17 cellular contexts compared by ENCODE assay signal in genomic region chr3:8624612-8625011, GRCh38. TPM values are rescaled to one million over a fixed set of nuclear protein-coding genes. Genes with fewer than 3 reads are reported as not detected.
DNase-seq lines count a peak whose midpoint lies in the region; ATAC-seq, FAIRE-seq and TF ChIP-seq lines count a peak whose summit lies in the region.
"Had no signal": no experiment of that assay in that cellular context is flagged by ENCODE, and none has a peak within 500 bp of the region (broad histone marks: within the 10 kb centered on the region; RNA-seq: fewer than 3 reads in every experiment).

No MANE protein-coding gene starts in this region.

- H3K27me3 Mint-ChIP-seq in stimulated activated memory B cell treated with anti-CD40 and anti-IgM and Interleukin-4, amounts not matched to agents 10 μg/mL and 1 μg/mL and 100 μg/mL, for 72 hours, result peaks cover 26% of the 10 kb centered on the region

- in situ Hi-C loops in HepG2 (cut with HindIII; ENCODE audit: extremely low pct_ligation_motif_present, low pct_unique_long_range_greater_than_20kb), result loop anchor here (5.0 kb wide), 1 partner anchor 182 kb away; no protein-coding TSS in a partner anchor
- in situ Hi-C loops in K562 (cut with MboI), result no loop called here

- no peaks in the 10 kb centered on the region for H4K20me1 ChIP-seq in HepG2 (ENCODE audit: insufficient read depth, low read length)
- H4K20me1 ChIP-seq in K562 (replicated peaks; ENCODE audit: control insufficient read depth, insufficient read depth, low read length), result no peaks in the 10 kb centered on the region; the same call in 1 of the 2 replicates

- H3K4me1 Mint-ChIP-seq in stimulated activated memory B cell treated with anti-CD40 and anti-IgM and Interleukin-4, amounts not matched to agents 10 μg/mL and 1 μg/mL and 100 μg/mL, for 72 hours, result peaks cover 14% of the 10 kb centered on the region

- H3K27ac Mint-ChIP-seq in stimulated activated memory B cell treated with anti-CD40 and anti-IgM and Interleukin-4, amounts not matched to agents 10 μg/mL and 1 μg/mL and 100 μg/mL, for 72 hours, result no peak overlapping the region
- H3K27ac Mint-ChIP-seq: CD4-positive, alpha-beta T cell had no signal

- peaks cover 21 to 91% of the 10 kb centered on the region in 2 experiments for H3K36me3 ChIP-seq in HepG2 (replicated peaks in 1 of 2; ENCODE audit: control insufficient read depth in 1 of 2, insufficient read depth in 2 of 2, low read length in 2 of 2)
- no peaks in the 10 kb centered on the region for H3K36me3 ChIP-seq in right lobe of liver
- H3K36me3 ChIP-seq in K562 (ENCODE audit: control insufficient read depth, insufficient read depth, low read length), result no peaks in the 10 kb centered on the region

- no peak overlapping the region for H3K4me3 ChIP-seq in HepG2 (replicated peaks in 1 of 3; ENCODE audit: insufficient read depth in 1 of 3, low read depth in 2 of 3, low read length in 3 of 3)
- H3K4me3 ChIP-seq in right lobe of liver, result no peak overlapping the region
- H3K4me3 ChIP-seq in K562, result no peak overlapping the region
- H3K4me3 ChIP-seq: GM23248 had no signal

- intact Hi-C loops in HepG2 (cut with micrococcal nuclease; ENCODE audit: unreplicated experiment), result loop anchor here (5.0 kb wide), 1 partner anchor 297 kb away; no protein-coding TSS in a partner anchor
- intact Hi-C loops in right lobe of liver (cut with DNase I), result loop anchor here (5.0 to 10.0 kb wide), 2 partner anchors 190 to 192 kb away; no protein-coding TSS in a partner anchor
- intact Hi-C loops in K562 (cut with micrococcal nuclease), result loop anchor here (10.0 kb wide), 1 partner anchor 300 kb away; no protein-coding TSS in a partner anchor
- intact Hi-C loops in sciatic nerve (cut with DNase I), result no loop called here

- peaks cover 2% of the 10 kb centered on the region for H3K9me3 Mint-ChIP-seq in stimulated activated memory B cell treated with anti-CD40 and anti-IgM and Interleukin-4, amounts not matched to agents 10 μg/mL and 1 μg/mL and 100 μg/mL, for 72 hours
- H3K9me3 Mint-ChIP-seq: CD4-positive, alpha-beta T cell had no signal

- CTCF ChIA-PET in HepG2 (lab: Yijun Ruan, JAX; ENCODE audit: low intra/inter-chr PET ratio, low total read pairs), result no interaction called here
- CTCF ChIA-PET in K562 (lab: Yijun Ruan, JAX; ENCODE audit: low intra/inter-chr PET ratio), result no interaction called here

- H3K4me2 ChIP-seq in HepG2 (ENCODE audit: low read depth, low read length) (no peak overlapping the region), K562 (ENCODE audit: insufficient read depth, low read length) (no peak overlapping the region)

- no peaks in the 10 kb centered on the region for H3K27me3 ChIP-seq in HepG2 (ENCODE audit: control insufficient read depth in 1 of 2, insufficient read depth in 2 of 2, low read length in 2 of 2)
- no peaks in the 10 kb centered on the region for H3K27me3 ChIP-seq in right lobe of liver
- peaks cover 0 to 26% of the 10 kb centered on the region in 2 experiments; a peak in 2 of 5 replicates for H3K27me3 ChIP-seq in K562 (ENCODE audit: control insufficient read depth in 2 of 2, insufficient read depth in 2 of 2, low read length in 2 of 2)

- no peaks in the 10 kb centered on the region for H3K36me3 Mint-ChIP-seq in stimulated activated memory B cell treated with anti-CD40 and anti-IgM and Interleukin-4, amounts not matched to agents 10 μg/mL and 1 μg/mL and 100 μg/mL, for 72 hours

- 93% methylated on average over 7 of the region's 7 CpGs for WGBS in HepG2 (ENCODE audit: low lambda C conversion rate)
- 73% methylated on average over 2 of the region's 7 CpGs for WGBS in right lobe of liver (ENCODE audit: insufficient coverage, low coverage, low lambda C conversion rate, missing lambda C conversion rate)
- 1% methylated on average over 7 of the region's 7 CpGs for WGBS in K562 (ENCODE audit: insufficient coverage, low coverage, missing lambda C conversion rate)

- ATAC-seq in HepG2, result no peak
- no peak for ATAC-seq in right lobe of liver
- ATAC-seq in K562, result no peak
- no peak for ATAC-seq in sciatic nerve
- ATAC-seq in stimulated activated memory B cell treated with anti-CD40 and anti-IgM and Interleukin-4, amounts not matched to agents 10 μg/mL and 1 μg/mL and 100 μg/mL, for 72 hours, result no peak
- ATAC-seq: HCT116 had no signal

- FAIRE-seq in HepG2 (lab: Jason Lieb, UNC) (no peak), K562 (lab: Jason Lieb, UNC) (no peak)
- FAIRE-seq: GM18507, H54, HTR-8/SVneo had no signal

- no peak for TF ChIP-seq CTCF in HepG2 (CRISPR knock-in tag; IDR thresholded peaks at IDR 0.05)
- TF ChIP-seq CTCF in right lobe of liver (IDR thresholded peaks at IDR 0.05), result no peak
- no peak for TF ChIP-seq CTCF in K562 (IDR thresholded peaks at IDR 0.05 in 2 of 3, conservative IDR thresholded peaks at IDR 0.05 in 1 of 3; ENCODE audit: insufficient read depth in 2 of 3, low read depth in 1 of 3, low read length in 3 of 3)

- BruUV-seq in HepG2 (replicated peaks; lab: Mats Ljungman, UMichigan), result no TSS peak
- no TSS peak for BruUV-seq in K562 (replicated peaks; lab: Mats Ljungman, UMichigan)

- TF ChIP-seq EP300 in HepG2 (IDR thresholded peaks at IDR 0.05; ENCODE audit: low read depth in 2 of 2, low read length in 2 of 2), result no peak
- no peak for TF ChIP-seq EP300 in HepG2 (CRISPR knock-in tag; IDR thresholded peaks at IDR 0.05; ENCODE audit: borderline replicate concordance)
- TF ChIP-seq EP300 in K562 (IDR thresholded peaks at IDR 0.05; ENCODE audit: low read length), result no peak

- TF ChIP-seq POLR2A in HepG2 (IDR thresholded peaks at IDR 0.05; ENCODE audit: insufficient read depth in 1 of 2, low read depth in 2 of 2, low read length in 2 of 2) (no peak), right lobe of liver (IDR thresholded peaks at IDR 0.05) (no peak), K562 (conservative IDR thresholded peaks at IDR 0.05) (no peak)

- H3K27ac ChIP-seq in HepG2 (ENCODE audit: extremely low read length, insufficient read depth, low read length) (no peak overlapping the region), right lobe of liver (no peak overlapping the region), K562 (ENCODE audit: extremely low read depth, low read depth, low read length) (no peak overlapping the region)
- H3K27ac ChIP-seq: GM23248 had no signal

- H3K9ac ChIP-seq in HepG2 (ENCODE audit: insufficient read depth, low read depth, low read length) (no peak overlapping the region), K562 (ENCODE audit: insufficient read depth in 1 of 2, low read depth in 2 of 2, low read length in 2 of 2) (no peak overlapping the region)
- H3K9ac ChIP-seq: GM23248 had no signal

- 0 out of 2 replicates have a peak, but pooled peaks cover 4% of the 10 kb centered on the region for H3K4me1 ChIP-seq in HepG2 (ENCODE audit: insufficient read depth, low read length)
- H3K4me1 ChIP-seq in right lobe of liver, result no peaks in the 10 kb centered on the region
- peaks cover 11 to 14% of the 10 kb centered on the region in 2 experiments; a peak in 4 of 5 replicates for H3K4me1 ChIP-seq in K562 (replicated peaks in 1 of 2; ENCODE audit: control insufficient read depth in 2 of 2, insufficient read depth in 2 of 2, low read length in 2 of 2)

- H2AFZ ChIP-seq in HepG2 (ENCODE audit: low read length), result no peak overlapping the region
- no peak overlapping the region for H2AFZ ChIP-seq in K562 (ENCODE audit: low read depth, low read length)
- H2AFZ ChIP-seq: GM23248 had no signal

- POLR2A ChIA-PET in HepG2 (lab: Yijun Ruan, JAX), result no interaction called here
- POLR2A ChIA-PET in K562 (lab: Yijun Ruan, JAX), result interaction anchor here (1.2 kb wide), 1 partner anchor 10 kb away, joined by 3 read pairs; no protein-coding TSS in a partner anchor

- TF ChIP-seq RAD21 in HepG2 (CRISPR knock-in tag; IDR thresholded peaks at IDR 0.05) (no peak), K562 (CRISPR knock-in tag; conservative IDR thresholded peaks at IDR 0.05 in 1 of 2, IDR thresholded peaks at IDR 0.05 in 1 of 2) (no peak)

- H3K9me3 ChIP-seq in HepG2 (ENCODE audit: low read length) (no peaks in the 10 kb centered on the region), right lobe of liver (no peaks in the 10 kb centered on the region), K562 (replicated peaks; ENCODE audit: control insufficient read depth, insufficient read depth, low read depth, low read length) (no peaks in the 10 kb centered on the region)

- H3K4me3 Mint-ChIP-seq in stimulated activated memory B cell treated with anti-CD40 and anti-IgM and Interleukin-4, amounts not matched to agents 10 μg/mL and 1 μg/mL and 100 μg/mL, for 72 hours, result no peak overlapping the region
- H3K4me3 Mint-ChIP-seq: CD4-positive, alpha-beta T cell had no signal

- no peaks in the 10 kb centered on the region for H3K79me2 ChIP-seq in HepG2 (ENCODE audit: insufficient read depth, low read length)
- H3K79me2 ChIP-seq in K562 (ENCODE audit: control insufficient read depth, insufficient read depth, low read length), result no peaks in the 10 kb centered on the region

- no peaks in the 10 kb centered on the region for H3K9me1 ChIP-seq in K562 (ENCODE audit: control insufficient read depth, insufficient read depth, low read length)

- no peak for DNase-seq in HepG2 (ENCODE audit: low spot score)
- no peak for DNase-seq in right lobe of liver
- no peak for DNase-seq in K562 (ENCODE audit: extremely low read depth in 1 of 4, low spot score in 3 of 4)
- DNase-seq in sciatic nerve (ENCODE audit: low spot score), result peak; percentile 27
- DNase-seq in stimulated activated CD4-positive, alpha-beta T cell treated with anti-CD3 and anti-CD28 coated beads, Interleukin-4, amount 100 ng/mL, for 4 hours, result no peak
- no peak for DNase-seq in activated CD4-positive, alpha-beta T cell treated with anti-CD3 and anti-CD28 coated beads, Interleukin-2, amount 50 U/mL, for 4 hours
- DNase-seq: ACHN; C1 segment of cervical spinal cord; Calu3; CD4-positive, alpha-beta T cell; DMS 273 treated with DMSO at 0.1 percent for 48 hours; GM23248 had no signal

RNA-seq across cellular contexts. Expression of gene SSUH2, which starts 20.0 kb away (rescaled TPM):
- total RNA-seq in HepG2 (2016; rRNA removed; fragmentation: Illumina TruSeq; extraction: Trizol) (36.2 and 38.1 TPM in 2 replicates), right lobe of liver (1 to 10 TPM in 4 of 6 experiments, under 1 TPM in 1, not detected in 1; 0.09 to 2.0 (median 1.1) TPM), K562 (2014; rRNA removed) (not detected in 2 replicates), K562 (2014; rRNA removed; fragmentation: Illumina TruSeq; extraction: Trizol) (not detected in 2 replicates), K562 (2015; rRNA removed; fragmentation: Illumina TruSeq; extraction: Trizol) (0.15 TPM in 1 of 2 replicates, not detected in the other), K562 (2021) (not detected in 2 replicates), sciatic nerve (0.53 TPM)
- total RNA-seq in HepG2 (2016; cell fraction: cytosol; rRNA removed; fragmentation: Illumina TruSeq; extraction: Trizol; ENCODE audit: low read depth), result 18.7 and 20.4 TPM in 2 replicates
- total RNA-seq in HepG2 (2016; cell fraction: insoluble cytoplasmic fraction; rRNA removed; fragmentation: Illumina TruSeq; extraction: Trizol), result 34.9 and 39.3 TPM in 2 replicates
- 36.1 and 39.1 TPM in 2 replicates for total RNA-seq in HepG2 (2016; cell fraction: membrane; rRNA removed; fragmentation: Illumina TruSeq; extraction: Trizol)
- 27.0 and 32.8 TPM in 2 replicates for total RNA-seq in HepG2 (2016; cell fraction: nucleus; rRNA removed; fragmentation: Illumina TruSeq; extraction: Trizol)
- polyA plus RNA-seq in HepG2 (2011; rRNA removed) (125 and 136 TPM in 2 replicates), K562 (2011; rRNA removed) (0.15 and 0.17 TPM in 2 replicates), K562 (2014; fragmentation: Illumina TruSeq; extraction: Trizol) (0.04 TPM in 1 of 2 replicates, not detected in the other), K562 (2014; fragmentation: Nextera tagmentation; extraction: Ambion mirVana) (under 1 TPM in 1 of 2 experiments, not detected in 1; 0.04 TPM), K562 (2014; rRNA removed) (not detected in 2 replicates)
- polyA plus RNA-seq in HepG2 (2011; cell fraction: cytosol; rRNA removed), result 88.0 and 109 TPM in 2 replicates
- 335 and 419 TPM in 2 replicates for polyA plus RNA-seq in HepG2 (2011; cell fraction: nucleus; rRNA removed)
- polyA plus RNA-seq in HepG2 (2012), result 46.9 and 59.9 TPM in 2 replicates
- 25.2 and 30.9 TPM in 2 replicates for polyA plus RNA-seq in HepG2 (2016; cell fraction: cytosol; fragmentation: Illumina TruSeq; extraction: Trizol; ENCODE audit: low read depth)
- polyA plus RNA-seq in HepG2 (2016; cell fraction: insoluble cytoplasmic fraction; fragmentation: Illumina TruSeq; extraction: Trizol; ENCODE audit: low read depth), result 49.3 and 54.5 TPM in 2 replicates
- 43.5 and 51.8 TPM in 2 replicates for polyA plus RNA-seq in HepG2 (2016; cell fraction: membrane; fragmentation: Illumina TruSeq; extraction: Trizol; ENCODE audit: low read depth)
- polyA plus RNA-seq in HepG2 (2016; cell fraction: nucleus; fragmentation: Illumina TruSeq; extraction: Trizol; ENCODE audit: insufficient read depth, low read depth), result 77.3 and 79.0 TPM in 2 replicates
- polyA minus RNA-seq in HepG2 (2011; rRNA and poly(A)+ RNA removed; ENCODE audit: low replicate concordance), result 2.2 and 130 TPM in 2 replicates
- polyA minus RNA-seq in HepG2 (2011; cell fraction: cytosol; rRNA and poly(A)+ RNA removed), result 39.6 and 44.4 TPM in 2 replicates
- 64.2 and 69.1 TPM in 2 replicates for polyA minus RNA-seq in HepG2 (2011; cell fraction: nucleus; rRNA and poly(A)+ RNA removed)
- total RNA-seq in K562 (2011; cell fraction: chromatin; rRNA removed; ENCODE audit: low replicate concordance), result 0.46 TPM in 1 of 2 replicates, not detected in the other
- total RNA-seq in K562 (2011; cell fraction: nucleolus; rRNA removed), result 0.17 and 0.26 TPM in 2 replicates
- not detected in 2 replicates for total RNA-seq in K562 (2011; cell fraction: nucleoplasm; rRNA removed)
- polyA plus RNA-seq in K562 (2011; cell fraction: cytosol; rRNA removed), result 0.12 TPM in 1 of 2 replicates, not detected in the other
- polyA plus RNA-seq in K562 (2011; cell fraction: nucleus; rRNA removed), result 0.55 and 0.69 TPM in 2 replicates
- polyA plus RNA-seq in K562 (2012), result 0.30 TPM in 1 of 2 replicates, not detected in the other
- polyA minus RNA-seq in K562 (2011; rRNA and poly(A)+ RNA removed), result not detected in 2 replicates
- not detected in 2 replicates for polyA minus RNA-seq in K562 (2011; cell fraction: cytosol; rRNA and poly(A)+ RNA removed)
- polyA minus RNA-seq in K562 (2011; cell fraction: nucleus; rRNA and poly(A)+ RNA removed), result 0.22 TPM in 1 of 2 replicates, not detected in the other
- total RNA-seq: Calu3; CD4-positive, alpha-beta T cell had no signal

Comparison
In these comparisons a context has a peak if more than half of its experiments do, and no peak if none do; other contexts are left out.
1. RNA of gene SSUH2, which starts 20.0 kb away (total RNA-seq): 18.7 to 39.3 TPM in HepG2; 0.09 to 2.0 TPM in right lobe of liver, 0.53 TPM in sciatic nerve (single experiment) and 0.15 to 0.46 TPM in K562; every median in the first group is over 4 times any median in the second.